Comparison of ENCODE assay signal across 1 cellular context in the genomic region with DNA sequence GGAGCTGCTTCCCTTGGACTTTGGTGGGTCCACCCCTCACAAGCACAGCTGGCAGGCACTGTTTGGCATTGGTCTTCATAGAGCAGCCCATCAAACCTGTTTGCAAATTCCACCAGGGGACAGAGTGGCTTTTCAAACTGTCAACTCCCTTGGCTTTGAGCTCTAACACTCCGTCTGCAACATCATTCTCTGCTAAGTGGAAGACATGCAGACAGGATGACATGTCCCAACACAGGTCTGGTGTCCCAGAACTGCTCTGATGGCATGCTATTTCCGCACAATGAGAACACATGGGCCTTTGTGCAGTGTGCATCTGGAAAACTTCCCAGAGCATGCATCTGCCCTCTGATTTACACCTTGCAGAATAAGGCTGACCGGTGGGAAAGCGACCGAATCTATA.
TF ChIP-seq lines count a peak whose summit lies in the region.

No MANE protein-coding gene starts in this region.

TF ChIP-seq in GM23338, 12 proteins besides CTCF, POLR2A, EP300 and RAD21 (continued from another document):
- TF ChIP-seq, protein P1, sequence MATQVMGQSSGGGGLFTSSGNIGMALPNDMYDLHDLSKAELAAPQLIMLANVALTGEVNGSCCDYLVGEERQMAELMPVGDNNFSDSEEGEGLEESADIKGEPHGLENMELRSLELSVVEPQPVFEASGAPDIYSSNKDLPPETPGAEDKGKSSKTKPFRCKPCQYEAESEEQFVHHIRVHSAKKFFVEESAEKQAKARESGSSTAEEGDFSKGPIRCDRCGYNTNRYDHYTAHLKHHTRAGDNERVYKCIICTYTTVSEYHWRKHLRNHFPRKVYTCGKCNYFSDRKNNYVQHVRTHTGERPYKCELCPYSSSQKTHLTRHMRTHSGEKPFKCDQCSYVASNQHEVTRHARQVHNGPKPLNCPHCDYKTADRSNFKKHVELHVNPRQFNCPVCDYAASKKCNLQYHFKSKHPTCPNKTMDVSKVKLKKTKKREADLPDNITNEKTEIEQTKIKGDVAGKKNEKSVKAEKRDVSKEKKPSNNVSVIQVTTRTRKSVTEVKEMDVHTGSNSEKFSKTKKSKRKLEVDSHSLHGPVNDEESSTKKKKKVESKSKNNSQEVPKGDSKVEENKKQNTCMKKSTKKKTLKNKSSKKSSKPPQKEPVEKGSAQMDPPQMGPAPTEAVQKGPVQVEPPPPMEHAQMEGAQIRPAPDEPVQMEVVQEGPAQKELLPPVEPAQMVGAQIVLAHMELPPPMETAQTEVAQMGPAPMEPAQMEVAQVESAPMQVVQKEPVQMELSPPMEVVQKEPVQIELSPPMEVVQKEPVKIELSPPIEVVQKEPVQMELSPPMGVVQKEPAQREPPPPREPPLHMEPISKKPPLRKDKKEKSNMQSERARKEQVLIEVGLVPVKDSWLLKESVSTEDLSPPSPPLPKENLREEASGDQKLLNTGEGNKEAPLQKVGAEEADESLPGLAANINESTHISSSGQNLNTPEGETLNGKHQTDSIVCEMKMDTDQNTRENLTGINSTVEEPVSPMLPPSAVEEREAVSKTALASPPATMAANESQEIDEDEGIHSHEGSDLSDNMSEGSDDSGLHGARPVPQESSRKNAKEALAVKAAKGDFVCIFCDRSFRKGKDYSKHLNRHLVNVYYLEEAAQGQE (IDR thresholded peaks at IDR 0.05; ENCODE audit: unreplicated experiment), result no peak
- no peak for TF ChIP-seq CREB1 (CRISPR knock-in tag; IDR thresholded peaks at IDR 0.05; ENCODE audit: low read depth)
- no peak for TF ChIP-seq ZNF331 (CRISPR knock-in tag; IDR thresholded peaks at IDR 0.05; ENCODE audit: low read depth)
TF ChIP-seq in GM23338: peak in this region for 0.
